28 cellular contexts compared by ENCODE assay signal in genomic region chr5:179297486-179298180, GRCh38. TPM values are rescaled to one million over a fixed set of nuclear protein-coding genes. Genes with fewer than 3 reads are reported as not detected.
DNase-seq lines count a peak whose midpoint lies in the region; ATAC-seq and TF ChIP-seq lines count a peak whose summit lies in the region.
"Had no signal": no experiment of that assay in that cellular context is flagged by ENCODE, and none has a peak within 500 bp of the region (broad histone marks: within the 10 kb centered on the region; RNA-seq: fewer than 3 reads in every experiment).

No MANE protein-coding gene starts in this region.

- H3K36me3 Mint-ChIP-seq in natural killer cell treated with Interleukin-12 subunit alpha and Interleukin-12 subunit beta and Interleukin-15 and Interleukin-18, amount 100 ng/mL, for 72 hours = no peaks in the 10 kb centered on the region
- H3K36me3 Mint-ChIP-seq in natural killer cell (no peaks in the 10 kb centered on the region), progenitor cell of endocrine pancreas (ENCODE audit: insufficient read depth) (no peaks in the 10 kb centered on the region)
- H3K36me3 Mint-ChIP-seq: activated naive CD4-positive, alpha-beta T cell treated with anti-CD3 and anti-CD28 coated beads, Interleukin-2, amount 10 ng/mL, durations not matched to agents 7 days and 5 days had no signal

- DNase-seq in natural killer cell treated with Interleukin-12 subunit alpha and Interleukin-12 subunit beta and Interleukin-15 and Interleukin-18, amount 100 ng/mL, for 72 hours (ENCODE audit: low spot score) = peak; percentile 34
- DNase-seq in natural killer cell (no peak), left kidney (ENCODE audit: low read depth, low spot score) (peak; percentile 74), progenitor cell of endocrine pancreas (ENCODE audit: low spot score, unreplicated experiment) (no peak), caudate nucleus (lab: John Stamatoyannopoulos, UW) (no peak), mucosa of gallbladder (ENCODE audit: low spot score) (no peak)
- DNase-seq: ACHN; activated CD4-positive, alpha-beta memory T cell treated with anti-CD3 and anti-CD28 coated beads, Interleukin-2, amount 10 ng/mL, durations not matched to agents 7 days and 5 days; activated CD4-positive, CD25-positive, alpha-beta regulatory T cell treated with anti-CD3 and anti-CD28 coated beads, Interleukin-2, amount 50 U/mL, for 72 hours; activated CD8-positive, alpha-beta memory T cell treated with anti-CD3 and anti-CD28 coated beads, Interleukin-2, amount 50 U/mL, for 48 hours; activated naive CD4-positive, alpha-beta T cell treated with anti-CD3 and anti-CD28 coated beads, Interleukin-2, amount 10 ng/mL, durations not matched to agents 7 days and 5 days; brain microvascular endothelial cell; EL; gastrocnemius medialis; hippocampal formation; NCI-H1436 treated with DMSO at 0.1 percent for 48 hours; NCI-H2107; SHP77 treated with DMSO at 0.1 percent for 48 hours; stimulated activated CD4-positive, alpha-beta T cell treated with anti-CD3 and anti-CD28 coated beads, Interleukin-2, amount 100 ng/mL, for 24 hours had no signal

- ATAC-seq in natural killer cell treated with Interleukin-12 subunit alpha and Interleukin-12 subunit beta and Interleukin-15 and Interleukin-18, amount 100 ng/mL, for 72 hours = no peak
- no peak for ATAC-seq in natural killer cell
- no peak for ATAC-seq in HG03095 (IDR thresholded peaks at IDR 0.05; ENCODE audit: unreplicated experiment)
- ATAC-seq: gastrocnemius medialis, GM23338 had no signal

- no peak for TF ChIP-seq CTCF in natural killer cell (IDR thresholded peaks at IDR 0.05)
- no peak for TF ChIP-seq CTCF in progenitor cell of endocrine pancreas (IDR thresholded peaks at IDR 0.05; ENCODE audit: unreplicated experiment)

- intact Hi-C loops in natural killer cell (cut with micrococcal nuclease) = no loop called here

- no peak overlapping the region for H3K27ac ChIP-seq in caudate nucleus (ENCODE audit: low read depth, low read length)
- H3K27ac ChIP-seq: brain microvascular endothelial cell, gastrocnemius medialis, KMS-11, thoracic aorta had no signal

- H3K9me3 Mint-ChIP-seq in natural killer cell treated with Interleukin-12 subunit alpha and Interleukin-12 subunit beta and Interleukin-15 and Interleukin-18, amount 100 ng/mL, for 72 hours = no peaks in the 10 kb centered on the region
- H3K9me3 Mint-ChIP-seq in natural killer cell (no peaks in the 10 kb centered on the region), progenitor cell of endocrine pancreas (ENCODE audit: low read depth) (no peaks in the 10 kb centered on the region)
- H3K9me3 Mint-ChIP-seq: activated CD4-positive, alpha-beta memory T cell treated with anti-CD3 and anti-CD28 coated beads, Interleukin-2, amount 10 ng/mL, durations not matched to agents 7 days and 5 days had no signal

- no peak overlapping the region for H3K4me3 Mint-ChIP-seq in natural killer cell treated with Interleukin-12 subunit alpha and Interleukin-12 subunit beta and Interleukin-15 and Interleukin-18, amount 100 ng/mL, for 72 hours
- H3K4me3 Mint-ChIP-seq in natural killer cell (no peak overlapping the region), progenitor cell of endocrine pancreas (ENCODE audit: low read depth) (no peak overlapping the region)
- H3K4me3 Mint-ChIP-seq: activated CD4-positive, alpha-beta memory T cell treated with anti-CD3 and anti-CD28 coated beads, Interleukin-2, amount 10 ng/mL, durations not matched to agents 7 days and 5 days; activated naive CD4-positive, alpha-beta T cell treated with anti-CD3 and anti-CD28 coated beads, Interleukin-2, amount 10 ng/mL, durations not matched to agents 7 days and 5 days; activated T-helper 1 cell treated with anti-CD3 and anti-CD28 coated beads, Interleukin-12 subunit alpha, Interleukin-12 subunit beta, Interleukin-2, Interleukin-4 antibody, amounts not matched to agents 30 ng/mL and 10 ng/mL and 1 ng/mL, durations not matched to agents 14 hours and 24 hours and 36 hours; B cell; GM23338; stimulated activated naive CD8-positive, alpha-beta T cell treated with anti-CD3 and anti-CD28 coated beads, Interleukin-15, Interleukin-2, amounts not matched to agents 100 ng/mL and 50 ng/mL, for 24 hours had no signal

- H3K27me3 Mint-ChIP-seq in natural killer cell treated with Interleukin-12 subunit alpha and Interleukin-12 subunit beta and Interleukin-15 and Interleukin-18, amount 100 ng/mL, for 72 hours = peaks cover 0 to 3% of the 10 kb centered on the region in 2 donors
- H3K27me3 Mint-ChIP-seq in natural killer cell (ENCODE audit: low read depth in 2 of 2) (no peaks in the 10 kb centered on the region), progenitor cell of endocrine pancreas (no peaks in the 10 kb centered on the region)
- H3K27me3 Mint-ChIP-seq: activated CD4-positive, alpha-beta memory T cell treated with anti-CD3 and anti-CD28 coated beads, Interleukin-2, amount 10 ng/mL, durations not matched to agents 7 days and 5 days; activated naive CD4-positive, alpha-beta T cell treated with anti-CD3 and anti-CD28 coated beads, Interleukin-2, amount 10 ng/mL, durations not matched to agents 7 days and 5 days; B cell had no signal

- H3K4me1 Mint-ChIP-seq in natural killer cell treated with Interleukin-12 subunit alpha and Interleukin-12 subunit beta and Interleukin-15 and Interleukin-18, amount 100 ng/mL, for 72 hours (ENCODE audit: low read depth in 2 of 2) = no peaks in the 10 kb centered on the region
- H3K4me1 Mint-ChIP-seq in natural killer cell (no peaks in the 10 kb centered on the region), progenitor cell of endocrine pancreas (ENCODE audit: low read depth) (no peaks in the 10 kb centered on the region)
- H3K4me1 Mint-ChIP-seq: activated CD4-positive, alpha-beta memory T cell treated with anti-CD3 and anti-CD28 coated beads, Interleukin-2, amount 10 ng/mL, durations not matched to agents 7 days and 5 days; activated naive CD4-positive, alpha-beta T cell treated with anti-CD3 and anti-CD28 coated beads, Interleukin-2, amount 10 ng/mL, durations not matched to agents 7 days and 5 days; B cell had no signal

- H3K27ac Mint-ChIP-seq in natural killer cell treated with Interleukin-12 subunit alpha and Interleukin-12 subunit beta and Interleukin-15 and Interleukin-18, amount 100 ng/mL, for 72 hours = no peak overlapping the region
- no peak overlapping the region for H3K27ac Mint-ChIP-seq in natural killer cell
- peak overlapping the region; percentile 4 for H3K27ac Mint-ChIP-seq in progenitor cell of endocrine pancreas
- H3K27ac Mint-ChIP-seq: activated CD4-positive, alpha-beta memory T cell treated with anti-CD3 and anti-CD28 coated beads, Interleukin-2, amount 10 ng/mL, durations not matched to agents 7 days and 5 days; activated naive CD4-positive, alpha-beta T cell treated with anti-CD3 and anti-CD28 coated beads, Interleukin-2, amount 10 ng/mL, durations not matched to agents 7 days and 5 days; activated T-helper 1 cell treated with anti-CD3 and anti-CD28 coated beads, Interleukin-12 subunit alpha, Interleukin-12 subunit beta, Interleukin-2, Interleukin-4 antibody, amounts not matched to agents 30 ng/mL and 10 ng/mL and 1 ng/mL, durations not matched to agents 14 hours and 24 hours and 36 hours; B cell; GM23338; stimulated activated naive CD8-positive, alpha-beta T cell treated with anti-CD3 and anti-CD28 coated beads, Interleukin-15, Interleukin-2, amounts not matched to agents 100 ng/mL and 50 ng/mL, for 24 hours had no signal

RNA-seq across cellular contexts. Expression of gene ADAMTS2, which starts 47.6 kb away (rescaled TPM):
- not detected for total RNA-seq in natural killer cell treated with Interleukin-12 subunit alpha and Interleukin-12 subunit beta and Interleukin-15 and Interleukin-18, amount 100 ng/mL, for 72 hours
- total RNA-seq in natural killer cell = under 1 TPM in 1 of 3 donors, not detected in 2; 0.28 TPM
- total RNA-seq in progenitor cell of endocrine pancreas = 2.1 and 2.5 TPM in 2 replicates
- 18.9 TPM for total RNA-seq in mucosa of gallbladder
- total RNA-seq: activated CD4-positive, alpha-beta memory T cell treated with anti-CD3 and anti-CD28 coated beads, Interleukin-2, amount 10 ng/mL, durations not matched to agents 7 days and 5 days; activated T-helper 1 cell treated with anti-CD3 and anti-CD28 coated beads, Interleukin-12 subunit alpha, Interleukin-12 subunit beta, Interleukin-2, Interleukin-4 antibody, amounts not matched to agents 30 ng/mL and 10 ng/mL and 1 ng/mL, durations not matched to agents 14 hours and 24 hours and 36 hours; B cell; endothelial cell of umbilical vein; T-helper 2 cell treated with Interferon-gamma antibody and Interleukin-4, amounts not matched to agents 100 ng/mL and 5 ng/mL, for 36 hours had no signal

Comparison
In these comparisons a context has a peak if more than half of its experiments do, and no peak if none do; other contexts are left out.
1. DNase-seq: peak in natural killer cell treated with Interleukin-12 subunit alpha and Interleukin-12 subunit beta and Interleukin-15 and Interleukin-18, amount 100 ng/mL, for 72 hours (single experiment) and left kidney (single experiment); none in natural killer cell (single experiment), progenitor cell of endocrine pancreas (single experiment), caudate nucleus (0 of 61) and mucosa of gallbladder (single experiment).